ENCODE assay signal across 8 cellular contexts in the genomic region with DNA sequence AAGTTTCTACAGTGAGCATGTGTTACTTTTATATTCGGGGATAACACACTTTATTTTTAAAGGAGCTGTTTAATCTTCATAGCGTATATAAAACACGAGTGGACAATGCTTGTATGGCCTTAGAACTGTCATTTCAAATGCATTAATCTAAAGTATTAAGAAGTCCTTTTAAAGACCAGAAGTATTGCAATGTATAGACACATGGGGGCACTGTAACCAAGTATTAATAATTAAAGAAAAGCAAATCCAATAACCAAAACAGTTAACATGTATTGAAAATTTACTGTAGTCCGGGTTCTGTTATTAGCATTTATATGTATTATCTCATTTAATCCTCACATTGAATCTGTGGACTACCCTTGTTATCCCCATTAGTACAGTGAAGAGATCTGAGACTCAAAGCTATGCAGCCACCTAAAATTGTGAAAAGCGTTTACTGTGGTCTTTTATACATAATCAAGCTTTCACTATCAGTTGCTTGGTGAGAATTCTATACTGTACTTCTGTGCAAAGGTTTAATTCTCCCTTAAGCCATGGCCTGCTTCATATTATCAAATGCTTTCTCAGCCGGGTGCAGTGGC. TPM values are rescaled to one million over a fixed set of nuclear protein-coding genes. Genes with fewer than 3 reads are reported as not detected.
DNase-seq lines count a peak whose midpoint lies in the region; ATAC-seq, FAIRE-seq and TF ChIP-seq lines count a peak whose summit lies in the region.

No MANE protein-coding gene starts in this region.

- in situ Hi-C loops in Panc1 (cut with HindIII; ENCODE audit: low pct_unique_long_range_greater_than_20kb, low sequenced_read_pairs) = no loop called here

- H3K27ac ChIP-seq in Panc1 (ENCODE audit: low read length) (no peak overlapping the region), keratinocyte (ENCODE audit: control insufficient read depth, insufficient read depth, low read length) (no peak overlapping the region)

- no peak overlapping the region for H3K4me2 ChIP-seq in keratinocyte (ENCODE audit: control insufficient read depth, extremely low read depth, insufficient read depth, low read depth, low read length)

- POLR2A ChIA-PET in Panc1 (lab: Charles Lee) = no interaction called here

- peak; percentile 60; the same call in 1 of the 2 replicates for TF ChIP-seq CTCF in Panc1 (IDR thresholded peaks at IDR 0.05)
- peak in 2 of 3 experiments; percentile 13 to 29 for TF ChIP-seq CTCF in keratinocyte (optimal IDR thresholded peaks at IDR 0.05 in 1 of 3, IDR thresholded peaks at IDR 0.05 in 1 of 3, conservative IDR thresholded peaks at IDR 0.05 in 1 of 3; ENCODE audit: extremely low read depth in 1 of 3, insufficient read depth in 2 of 3, low read length in 3 of 3)

- H3K27me3 ChIP-seq in Panc1 (ENCODE audit: control insufficient read depth, insufficient read depth, low read length) (no peaks in the 10 kb centered on the region), keratinocyte (ENCODE audit: control insufficient read depth, extremely low read depth, insufficient read depth, low read length) (no peaks in the 10 kb centered on the region)

- intact Hi-C loops in Panc1 (cut with micrococcal nuclease; ENCODE audit: unreplicated experiment) (loop anchor here (5.0 kb wide), 1 partner anchor 255 kb away; no protein-coding TSS in a partner anchor), posterior cingulate gyrus (cut with DNase I) (no loop called here)

- H3K4me3 ChIP-seq in Panc1 (ENCODE audit: low read depth in 2 of 2, low read length in 2 of 2) = no peak overlapping the region
- no peak overlapping the region for H3K4me3 ChIP-seq in keratinocyte (ENCODE audit: control insufficient read depth in 2 of 3, extremely low read depth in 1 of 3, insufficient read depth in 2 of 3, low read depth in 1 of 3, low read length in 3 of 3)

- H3K9ac ChIP-seq in keratinocyte (ENCODE audit: control insufficient read depth, extremely low read depth, insufficient read depth, low read length) = no peak overlapping the region

- H3K4me1 ChIP-seq in Panc1 (ENCODE audit: control insufficient read depth, insufficient read depth, low read length) (peaks cover 9% of the 10 kb centered on the region; the same call in 1 of the 2 replicates), keratinocyte (ENCODE audit: control insufficient read depth, extremely low read depth, insufficient read depth, low read length) (no peaks in the 10 kb centered on the region)

- no peaks in the 10 kb centered on the region for H4K20me1 ChIP-seq in keratinocyte (ENCODE audit: control insufficient read depth, extremely low read depth, insufficient read depth, low read length)

- H3K36me3 ChIP-seq in Panc1 (ENCODE audit: control insufficient read depth, insufficient read depth, low read length) (no peaks in the 10 kb centered on the region), keratinocyte (ENCODE audit: control insufficient read depth in 2 of 2, extremely low read depth in 1 of 2, insufficient read depth in 2 of 2, low read length in 2 of 2) (no peaks in the 10 kb centered on the region)

- DNase-seq in DMS 273 (lab: John Stamatoyannopoulos, UW; ENCODE audit: unreplicated experiment) (peak; percentile 66), Panc1 (ENCODE audit: low read depth, low spot score) (no peak), keratinocyte (ENCODE audit: low read depth, low spot score) (no peak), posterior cingulate gyrus (no peak)
- no peak for DNase-seq in stimulated activated CD8-positive, alpha-beta memory T cell treated with anti-CD3 and anti-CD28 coated beads, Interleukin-4, amount 100 ng/mL, for 48 hours

- FAIRE-seq in keratinocyte (lab: Jason Lieb, UNC) = no peak

- H3K9me3 ChIP-seq in Panc1 (ENCODE audit: control insufficient read depth, insufficient read depth, low read depth, low read length) (no peaks in the 10 kb centered on the region), keratinocyte (ENCODE audit: control insufficient read depth, low read depth, low read length) (no peaks in the 10 kb centered on the region)

- no peaks in the 10 kb centered on the region for H3K79me2 ChIP-seq in keratinocyte (ENCODE audit: control insufficient read depth, insufficient read depth, low read length)

- CTCF ChIA-PET in Panc1 (lab: Charles Lee) = no interaction called here

- dilution Hi-C loops in keratinocyte (cut with MboI; ENCODE audit: extremely low pct_ligation_motif_present, low sequenced_read_pairs) = no loop called here

- ATAC-seq in GM21576 (IDR thresholded peaks at IDR 0.05; ENCODE audit: unreplicated experiment) (peak; percentile 58), Panc1 (0 out of 2 replicates have a peak, but pooled peaks have one; percentile 59), HG02571 (IDR thresholded peaks at IDR 0.05; ENCODE audit: unreplicated experiment) (no peak), HG03354 (IDR thresholded peaks at IDR 0.05; ENCODE audit: poor library complexity, severe bottlenecking, unreplicated experiment) (no peak)

- H3K9me1 ChIP-seq in keratinocyte (ENCODE audit: control insufficient read depth, extremely low read depth, insufficient read depth, low read length) = no peaks in the 10 kb centered on the region

- no peak overlapping the region for H2AFZ ChIP-seq in keratinocyte (ENCODE audit: control insufficient read depth, low read length)

- no TSS peak for BruUV-seq in Panc1 (replicated peaks; lab: Mats Ljungman, UMichigan)

RNA-seq across cellular contexts. Expression of a gene that starts 10.1 kb away (rescaled TPM):
- 2.5 TPM for total RNA-seq in Panc1 (2021; ENCODE audit: unreplicated experiment)
- 1.2 TPM for polyA plus RNA-seq in Panc1 (2012; ENCODE audit: insufficient read length)
- 0.76 to 2.4 TPM (median 1.6 TPM) in 3 replicates for polyA plus RNA-seq in keratinocyte
- 0.69 TPM for polyA plus RNA-seq in keratinocyte (2011; ENCODE audit: low read depth)
- polyA plus RNA-seq in keratinocyte (2011; cell fraction: cytosol; rRNA removed) = 0.92 and 1.3 TPM in 2 replicates
- polyA plus RNA-seq in keratinocyte (2011; cell fraction: nucleus; rRNA removed) = 2.6 and 3.3 TPM in 2 replicates
- polyA plus RNA-seq in keratinocyte (2012; ENCODE audit: low replicate concordance) = 0.22 and 1.1 TPM in 2 replicates
- 0.16 to 0.70 TPM in 2 of 3 replicates, not detected in the other for polyA minus RNA-seq in keratinocyte
- polyA minus RNA-seq in keratinocyte (2011; cell fraction: cytosol; rRNA and poly(A)+ RNA removed) = not detected
- 0.74 TPM in 1 of 2 replicates, not detected in the other for polyA minus RNA-seq in keratinocyte (2011; cell fraction: nucleus; rRNA and poly(A)+ RNA removed)

Comparison
In these comparisons a context has a peak if more than half of its experiments do, and no peak if none do; other contexts are left out.
1. ATAC-seq: peak in GM21576 (single experiment) and Panc1 (single experiment); none in HG02571 (single experiment) and HG03354 (single experiment).